8 cellular contexts compared by ENCODE assay signal in genomic region chr15:37134699-37135131, GRCh38. TPM values are rescaled to one million over a fixed set of nuclear protein-coding genes. Genes with fewer than 3 reads are reported as not detected.
DNase-seq lines count a peak whose midpoint lies in the region; ATAC-seq and TF ChIP-seq lines count a peak whose summit lies in the region.

No MANE protein-coding gene starts in this region.

- H3K9me3 ChIP-seq in BE2C, result no peaks in the 10 kb centered on the region

- intact Hi-C loops in sciatic nerve (cut with DNase I), result loop anchor here (10.0 kb wide), 1 partner anchor 250 kb away; no protein-coding TSS in a partner anchor

- H3K36me3 ChIP-seq in BE2C, result no peaks in the 10 kb centered on the region
- no peaks in the 10 kb centered on the region for H3K36me3 ChIP-seq in H7 (replicated peaks; ENCODE audit: control insufficient read depth, insufficient read depth, low read length)

- TF ChIP-seq CTCF in BE2C (IDR thresholded peaks at IDR 0.05; ENCODE audit: low read depth, low read length), result peak; percentile 82
- TF ChIP-seq CTCF in fibroblast of pulmonary artery (IDR thresholded peaks at IDR 0.05; ENCODE audit: low read length, missing control alignments), result peak; percentile 79

- ATAC-seq in sciatic nerve (peak; percentile 68), HG03571 (IDR thresholded peaks at IDR 0.05; ENCODE audit: unreplicated experiment) (no peak)

- DNase-seq in BE2C, result peak; percentile 33
- peak; percentile 36 for DNase-seq in H7
- peak; percentile 57 for DNase-seq in RPMI7951 (ENCODE audit: low read depth)
- peak; percentile 72 for DNase-seq in fibroblast of pulmonary artery (ENCODE audit: low read depth)
- no peak for DNase-seq in sciatic nerve (ENCODE audit: low spot score)
- DNase-seq in stimulated activated CD4-positive, alpha-beta T cell treated with anti-CD3 and anti-CD28 coated beads, Interleukin-4, amount 100 ng/mL, for 4 hours, result no peak
- DNase-seq in activated T-cell treated with anti-CD3 and anti-CD28 coated beads for 4 hours, result no peak

- peaks cover 12% of the 10 kb centered on the region for H3K4me1 ChIP-seq in BE2C

- no peaks in the 10 kb centered on the region for H3K27me3 ChIP-seq in BE2C
- no peaks in the 10 kb centered on the region for H3K27me3 ChIP-seq in H7 (ENCODE audit: control insufficient read depth, insufficient read depth, low read length)

- H3K4me3 ChIP-seq in BE2C (ENCODE audit: low read depth, low read length), result no peak overlapping the region
- H3K4me3 ChIP-seq in H7 (ENCODE audit: insufficient read depth, low read depth, low read length), result no peak overlapping the region
- H3K4me3 ChIP-seq in fibroblast of pulmonary artery (replicated peaks; ENCODE audit: low read depth, low read length), result no peak overlapping the region

RNA-seq across cellular contexts. Expression of gene MEIS2, which starts 34.4 kb away (rescaled TPM):
- 57.9 TPM for polyA plus RNA-seq in BE2C (2012; ENCODE audit: insufficient read depth, insufficient read length, low read depth)
- total RNA-seq in H7 (2014; rRNA removed; shearing (Covaris generic)), result 0.67 and 1.8 TPM in 2 replicates
- 21.5 and 28.6 TPM in 2 replicates for total RNA-seq in RPMI7951 (2014; rRNA removed; shearing (Covaris generic))
- 22.0 TPM for total RNA-seq in sciatic nerve

Comparison
In these comparisons a context has a peak if more than half of its experiments do, and no peak if none do; other contexts are left out.
1. DNase-seq: peak in BE2C (single experiment), H7 (single experiment), RPMI7951 (single experiment) and fibroblast of pulmonary artery (single experiment); none in sciatic nerve (single experiment), stimulated activated CD4-positive, alpha-beta T cell treated with anti-CD3 and anti-CD28 coated beads, Interleukin-4, amount 100 ng/mL, for 4 hours (0 of 2) and activated T-cell treated with anti-CD3 and anti-CD28 coated beads for 4 hours (single experiment).